ENCODE assay signal across 18 cellular contexts in genomic region chr1:178119623-178120022, GRCh38. TPM values are rescaled to one million over a fixed set of nuclear protein-coding genes. Genes with fewer than 3 reads are reported as not detected.
A peak's percentile ranks its signal among the peaks of the same experiment; 100 is the strongest.
DNase-seq lines count a peak whose midpoint lies in the region; FAIRE-seq and TF ChIP-seq lines count a peak whose summit lies in the region.
"Had no signal": no experiment of that assay in that cellular context is flagged by ENCODE, and none has a peak within 500 bp of the region (broad histone marks: within the 10 kb centered on the region; RNA-seq: fewer than 3 reads in every experiment).

No MANE protein-coding gene starts in this region.

- intact Hi-C loops in mammary epithelial cell (cut with micrococcal nuclease): no loop called here

- H3K4me1 ChIP-seq in mammary epithelial cell (ENCODE audit: insufficient read depth, low read length): peaks cover 32% of the 10 kb centered on the region
- H3K4me1 ChIP-seq: parathyroid adenoma had no signal

- in situ Hi-C loops in mammary epithelial cell (cut with MboI; ENCODE audit: low sequenced_read_pairs in 2 of 2): no loop called here

- DNase-seq in GM12891 (ENCODE audit: insufficient read length, low spot score) (no peak), NOMO-1 (lab: John Stamatoyannopoulos, UW; ENCODE audit: unreplicated experiment in 2 of 2) (peak; percentile 89 to 97), mammary epithelial cell (peak; percentile 37), retinal pigment epithelial cell (ENCODE audit: low read depth) (peak; percentile 68), NCI-H187 (lab: John Stamatoyannopoulos, UW) (no peak), DMS79 (lab: John Stamatoyannopoulos, UW) (no peak), NCI-H2029 (lab: John Stamatoyannopoulos, UW) (no peak)
- DNase-seq: activated CD4-positive, CD25-positive, alpha-beta regulatory T cell; activated CD8-positive, alpha-beta memory T cell treated with anti-CD3 and anti-CD28 coated beads for 24 hours; activated naive CD8-positive, alpha-beta T cell treated with anti-CD3 and anti-CD28 coated beads for 36 hours; brain microvascular endothelial cell; H9; immature natural killer cell; naive thymus-derived CD8-positive, alpha-beta T cell; RPMI8226; T-helper 1 cell had no signal

- H3K9ac ChIP-seq in mammary epithelial cell (ENCODE audit: insufficient read depth, low read length): no peak overlapping the region
- H3K9ac ChIP-seq: parathyroid adenoma had no signal

- H3K27ac ChIP-seq in mammary epithelial cell (ENCODE audit: insufficient read depth, low read depth, low read length): no peak overlapping the region
- H3K27ac ChIP-seq: brain microvascular endothelial cell, parathyroid adenoma had no signal

- TF ChIP-seq CTCF in mammary epithelial cell (conservative IDR thresholded peaks at IDR 0.05 in 1 of 2, IDR thresholded peaks at IDR 0.05 in 1 of 2; ENCODE audit: extremely low read depth in 1 of 2, insufficient read depth in 1 of 2, low read depth in 1 of 2, low read length in 2 of 2): no peak
- no peak for TF ChIP-seq CTCF in retinal pigment epithelial cell (conservative IDR thresholded peaks at IDR 0.05; ENCODE audit: low read depth, low read length)

- H3K4me3 ChIP-seq in mammary epithelial cell (replicated peaks in 1 of 3; ENCODE audit: insufficient read depth in 1 of 3, low read depth in 2 of 3, low read length in 3 of 3) (no peak overlapping the region), retinal pigment epithelial cell (ENCODE audit: low read length) (no peak overlapping the region)

- no peak for TF ChIP-seq POLR2A in GM12891 (IDR thresholded peaks at IDR 0.05; ENCODE audit: low read depth, low read length)

- CTCF ChIA-PET in mammary epithelial cell (lab: Charles Lee; ENCODE audit: low non-redundant PET): no interaction called here

- H3K27me3 ChIP-seq in mammary epithelial cell (ENCODE audit: insufficient read depth, low read length): no peaks in the 10 kb centered on the region
- H3K27me3 ChIP-seq: brain microvascular endothelial cell had no signal

- WGBS in mammary epithelial cell (ENCODE audit: low coverage, missing lambda C conversion rate): 72% methylated on average over 5 of the region's 5 CpGs

- no peak for FAIRE-seq in GM12891 (lab: Jason Lieb, UNC)

- peaks cover 94% of the 10 kb centered on the region for H3K79me2 ChIP-seq in mammary epithelial cell (ENCODE audit: insufficient read depth, low read length)

- H2AFZ ChIP-seq in mammary epithelial cell (ENCODE audit: low read depth, low read length): no peak overlapping the region
- H2AFZ ChIP-seq: parathyroid adenoma had no signal

- H3K36me3 ChIP-seq in mammary epithelial cell (ENCODE audit: insufficient read depth, low read length): no peaks in the 10 kb centered on the region
- H3K36me3 ChIP-seq: brain microvascular endothelial cell had no signal

- H3K4me2 ChIP-seq in mammary epithelial cell (ENCODE audit: insufficient read depth, low read depth, low read length): no peak overlapping the region

- no TSS peak for BruUV-seq in mammary epithelial cell (replicated peaks; lab: Mats Ljungman, UMichigan)

- H3K9me3 ChIP-seq in mammary epithelial cell (replicated peaks; ENCODE audit: insufficient read depth, low read length): no peaks in the 10 kb centered on the region

- dilution Hi-C loops in mammary epithelial cell (cut with HindIII; ENCODE audit: low sequenced_read_pairs): loop anchor here (5.0 kb wide), 1 partner anchor 87 kb away; no protein-coding TSS in a partner anchor

- no peaks in the 10 kb centered on the region for H4K20me1 ChIP-seq in mammary epithelial cell (ENCODE audit: insufficient read depth, low read length)

TF ChIP-seq in GM12891, 5 proteins besides CTCF, POLR2A, EP300 and RAD21:
- no peak for TF ChIP-seq POLR2AphosphoS5 (IDR thresholded peaks at IDR 0.05; ENCODE audit: low read depth, low read length)
- TF ChIP-seq SPI1 (IDR thresholded peaks at IDR 0.05; ENCODE audit: low read depth, low read length): 0 out of 2 replicates have a peak, but pooled peaks have one; percentile 5
TF ChIP-seq in GM12891: peak in this region for 1.

RNA-seq across cellular contexts. Expression of gene RASAL2, which starts 25.7 kb away (rescaled TPM):
- polyA plus RNA-seq in GM12891 (2012; ENCODE audit: low read depth, missing spikeins): 0.30 TPM
- 10 to 100 TPM; 45.3 to 53.7 TPM for total RNA-seq in mammary epithelial cell
- 34.0 TPM for polyA plus RNA-seq in mammary epithelial cell
- polyA minus RNA-seq in mammary epithelial cell: 61.1 TPM
- total RNA-seq: activated naive CD8-positive, alpha-beta T cell treated with anti-CD3 and anti-CD28 coated beads for 36 hours; activated T-helper 1 cell treated with anti-CD3 and anti-CD28 coated beads, Interleukin-12 subunit alpha, Interleukin-12 subunit beta, Interleukin-2, Interleukin-4 antibody, amounts not matched to agents 30 ng/mL and 10 ng/mL and 1 ng/mL, durations not matched to agents 14 hours and 24 hours and 36 hours; naive thymus-derived CD8-positive, alpha-beta T cell had no signal
- polyA plus RNA-seq: immature natural killer cell; naive thymus-derived CD8-positive, alpha-beta T cell had no signal

Comparison
In these comparisons a context has a peak if more than half of its experiments do, and no peak if none do; other contexts are left out.
1. DNase-seq: peak in NOMO-1 (2 of 2), mammary epithelial cell (single experiment) and retinal pigment epithelial cell (single experiment); none in GM12891 (single experiment), NCI-H187 (0 of 2), DMS79 (single experiment) and NCI-H2029 (single experiment).